ENCODE assay signal across 28 cellular contexts in genomic region chr9:27848315-27848714, GRCh38.
"Had no signal": no experiment of that assay in that cellular context is flagged by ENCODE, and none has a peak within 500 bp of the region (broad histone marks: within the 10 kb centered on the region; RNA-seq: fewer than 3 reads in every experiment).

No MANE protein-coding gene starts in this region.

- H3K9me3 ChIP-seq: ascending aorta had no signal

- ATAC-seq: activated CD8-positive, alpha-beta T cell treated with anti-CD3 and anti-CD28 coated beads for 36 hours; activated naive CD8-positive, alpha-beta T cell treated with anti-CD3 and anti-CD28 coated beads, Interleukin-2, amount 50 U/mL, for 24 hours had no signal

- H3K27me3 ChIP-seq: ascending aorta, cardiac muscle cell had no signal

- H3K27ac ChIP-seq: ascending aorta, cardiac muscle cell, VCaP had no signal

- H3K4me3 ChIP-seq: ascending aorta, cardiac muscle cell had no signal

- H3K4me1 ChIP-seq: ascending aorta had no signal

- DNase-seq: activated B cell treated with CpG ODN at 0.5 μM for 24 hours; activated CD4-positive, alpha-beta memory T cell treated with anti-CD3 and anti-CD28 coated beads for 36 hours; activated CD4-positive, alpha-beta T cell treated with anti-CD3 and anti-CD28 coated beads for 4 hours; activated CD4-positive, alpha-beta T cell treated with anti-CD3 and anti-CD28 coated beads, Interleukin-2, amount 10 ng/mL, durations not matched to agents 24 days and 14 days; activated CD4-positive, alpha-beta T cell treated with anti-CD3 and anti-CD28 coated beads, Interleukin-2, amount 50 U/mL, for 1 hour; activated CD4-positive, alpha-beta T cell treated with anti-CD3 and anti-CD28 coated beads, Interleukin-2, amount 50 U/mL, for 4 hours; activated CD4-positive, CD25-positive, alpha-beta regulatory T cell treated with anti-CD3 and anti-CD28 coated beads, Interleukin-2, amount 50 U/mL, for 72 hours; activated CD8-positive, alpha-beta memory T cell treated with anti-CD3 and anti-CD28 coated beads, Interleukin-2, amount 50 U/mL, for 4 hours; activated CD8-positive, alpha-beta T cell treated with anti-CD3 and anti-CD28 coated beads for 36 hours; activated effector memory CD4-positive, alpha-beta T cell treated with Interleukin-2 at 50 U/mL for 16 hours; activated gamma-delta T cell; activated naive CD4-positive, alpha-beta T cell treated with anti-CD3 and anti-CD28 coated beads, Interleukin-2, amount 10 ng/mL, durations not matched to agents 7 days and 5 days; activated naive CD4-positive, alpha-beta T cell treated with Interleukin-2 at 50 U/mL for 16 hours; activated naive CD8-positive, alpha-beta T cell treated with anti-CD3 and anti-CD28 coated beads, Interleukin-2, amount 10 ng/mL, durations not matched to agents 7 days and 5 days; activated naive CD8-positive, alpha-beta T cell treated with anti-CD3 and anti-CD28 coated beads, Interleukin-2, amount 50 U/mL, for 24 hours; activated T-cell treated with anti-CD3 and anti-CD28 coated beads, Interleukin-2, amount 50 U/mL, for 24 hours; activated T-cell treated with anti-CD3 and anti-CD28 coated beads, Interleukin-2, amount 50 U/mL, for 48 hours; amygdala; anterior cingulate cortex; caudate nucleus; cerebellar nuclear complex; T-helper 2 cell; T-helper 9 cell had no signal

- FAIRE-seq: bronchial epithelial cell, TTC549 had no signal

- H3K36me3 ChIP-seq: ascending aorta, cardiac muscle cell had no signal
